9 cellular contexts compared by ENCODE assay signal in genomic region chr7:30347226-30348082, GRCh38.
DNase-seq lines count a peak whose midpoint lies in the region; FAIRE-seq and TF ChIP-seq lines count a peak whose summit lies in the region.
"Had no signal": no experiment of that assay in that cellular context is flagged by ENCODE, and none has a peak within 500 bp of the region (broad histone marks: within the 10 kb centered on the region; RNA-seq: fewer than 3 reads in every experiment).

No MANE protein-coding gene starts in this region.

- peaks cover 52% of the 10 kb centered on the region for H3K4me1 Mint-ChIP-seq in activated naive CD4-positive, alpha-beta T cell treated with anti-CD3 and anti-CD28 coated beads, Interleukin-2, amount 10 ng/mL, durations not matched to agents 7 days and 5 days
- H3K4me1 Mint-ChIP-seq in chondrocyte (ENCODE audit: low read depth) = peaks cover 25% of the 10 kb centered on the region
- H3K4me1 Mint-ChIP-seq: nephron had no signal

- H3K9me3 ChIP-seq in HUES6 (ENCODE audit: control insufficient read depth, insufficient read depth, low read depth, low read length) = no peaks in the 10 kb centered on the region
- no peaks in the 10 kb centered on the region for H3K9me3 ChIP-seq in vagina

- no peaks in the 10 kb centered on the region for H3K36me3 Mint-ChIP-seq in activated naive CD4-positive, alpha-beta T cell treated with anti-CD3 and anti-CD28 coated beads, Interleukin-2, amount 10 ng/mL, durations not matched to agents 7 days and 5 days
- no peaks in the 10 kb centered on the region for H3K36me3 Mint-ChIP-seq in chondrocyte (ENCODE audit: low read depth)

- intact Hi-C loops in vagina (cut with DNase I) = no loop called here

- no peak overlapping the region for H3K4me3 Mint-ChIP-seq in activated naive CD4-positive, alpha-beta T cell treated with anti-CD3 and anti-CD28 coated beads, Interleukin-2, amount 10 ng/mL, durations not matched to agents 7 days and 5 days
- no peak overlapping the region for H3K4me3 Mint-ChIP-seq in chondrocyte (ENCODE audit: unreplicated experiment)
- H3K4me3 Mint-ChIP-seq: nephron had no signal

- H3K27ac Mint-ChIP-seq in activated naive CD4-positive, alpha-beta T cell treated with anti-CD3 and anti-CD28 coated beads, Interleukin-2, amount 10 ng/mL, durations not matched to agents 7 days and 5 days = peak overlapping the region; percentile 94
- H3K27ac Mint-ChIP-seq in chondrocyte (ENCODE audit: unreplicated experiment) = peak overlapping the region; percentile 52
- H3K27ac Mint-ChIP-seq: nephron had no signal

- H3K36me3 ChIP-seq in HUES6 (ENCODE audit: control insufficient read depth, insufficient read depth, low read length) = no peaks in the 10 kb centered on the region
- no peaks in the 10 kb centered on the region for H3K36me3 ChIP-seq in vagina

- no peak for FAIRE-seq in H54 (lab: Jason Lieb, UNC)

- H3K27ac ChIP-seq in HUES6 (ENCODE audit: low read depth, low read length) (0 out of 2 replicates have a peak overlapping the region, but pooled peaks have one; percentile 36), vagina (peak overlapping the region; percentile 53)

- H3K9ac ChIP-seq in HUES6 (ENCODE audit: low read length) = no peak overlapping the region

- H3K4me3 ChIP-seq in HUES6 (ENCODE audit: low read depth, low read length) = no peak overlapping the region
- H3K4me3 ChIP-seq in vagina = no peak overlapping the region

- no peak for DNase-seq in activated naive CD4-positive, alpha-beta T cell treated with anti-CD3 and anti-CD28 coated beads, Interleukin-2, amount 10 ng/mL, durations not matched to agents 7 days and 5 days
- no peak for DNase-seq in activated naive CD4-positive, alpha-beta T cell (lab: John Stamatoyannopoulos, UW)
- DNase-seq in chondrocyte (ENCODE audit: low spot score) = no peak
- DNase-seq in vagina (ENCODE audit: extremely low spot score in 2 of 2) = no peak
- no peak for DNase-seq in globus pallidus (ENCODE audit: low spot score)
- DNase-seq in H54 (ENCODE audit: insufficient read length, low spot score) = no peak
- DNase-seq in NCI-H1694 (lab: John Stamatoyannopoulos, UW) = no peak

- no peaks in the 10 kb centered on the region for H3K27me3 Mint-ChIP-seq in activated naive CD4-positive, alpha-beta T cell treated with anti-CD3 and anti-CD28 coated beads, Interleukin-2, amount 10 ng/mL, durations not matched to agents 7 days and 5 days
- H3K27me3 Mint-ChIP-seq in chondrocyte (ENCODE audit: low read depth) = no peaks in the 10 kb centered on the region

- TF ChIP-seq POLR2A in vagina (IDR thresholded peaks at IDR 0.05) = no peak
- no peak for TF ChIP-seq POLR2A in H54 (IDR thresholded peaks at IDR 0.05; ENCODE audit: low read depth, low read length)

- TF ChIP-seq CTCF in chondrocyte (IDR thresholded peaks at IDR 0.05) (no peak), vagina (IDR thresholded peaks at IDR 0.05) (no peak)

- H3K9me3 Mint-ChIP-seq in activated naive CD4-positive, alpha-beta T cell treated with anti-CD3 and anti-CD28 coated beads, Interleukin-2, amount 10 ng/mL, durations not matched to agents 7 days and 5 days = no peaks in the 10 kb centered on the region
- no peaks in the 10 kb centered on the region for H3K9me3 Mint-ChIP-seq in chondrocyte (ENCODE audit: low read depth)

- CTCF ChIA-PET in activated naive CD4-positive, alpha-beta T cell treated with anti-CD3 and anti-CD28 coated beads, Interleukin-2, amount 10 ng/mL, durations not matched to agents 7 days and 5 days (lab: Charles Lee) = interaction anchor here (0.9 to 7.2 kb wide), 5 partner anchors 16 to 217 kb away, joined by 3 to 71 read pairs (median 4); partner anchors contain the start of gene NOD1

- H3K4me1 ChIP-seq in HUES6 (ENCODE audit: control insufficient read depth, insufficient read depth, low read length) (peaks cover 40% of the 10 kb centered on the region), vagina (peaks cover 21% of the 10 kb centered on the region)

- no peaks in the 10 kb centered on the region for H3K27me3 ChIP-seq in HUES6 (ENCODE audit: control insufficient read depth, insufficient read depth, low read length)
- no peaks in the 10 kb centered on the region for H3K27me3 ChIP-seq in vagina
